Comparison of ENCODE assay signal across 29 cellular contexts in genomic region chr13:32202268-32202667, GRCh38.
"Had no signal": no experiment of that assay in that cellular context is flagged by ENCODE, and none has a peak within 500 bp of the region (broad histone marks: within the 10 kb centered on the region; RNA-seq: fewer than 3 reads in every experiment).

No MANE protein-coding gene starts in this region.

- DNase-seq: activated B cell treated with CpG ODN at 0.5 μM for 24 hours; activated CD4-positive, alpha-beta T cell treated with anti-CD3 and anti-CD28 coated beads for 48 hours; activated CD4-positive, alpha-beta T cell treated with anti-CD3 and anti-CD28 coated beads, Interleukin-2, amount 50 U/mL, for 1 hour; activated CD4-positive, alpha-beta T cell treated with anti-CD3 and anti-CD28 coated beads, Interleukin-2, amount 50 U/mL, for 48 hours; activated CD8-positive, alpha-beta memory T cell treated with anti-CD3 and anti-CD28 coated beads for 24 hours; activated CD8-positive, alpha-beta T cell treated with anti-CD3 and anti-CD28 coated beads for 36 hours; activated effector memory CD4-positive, alpha-beta T cell treated with Interleukin-2 at 50 U/mL for 16 hours; activated gamma-delta T cell treated with Interleukin-2 at 50 U/mL for 16 hours; activated naive CD4-positive, alpha-beta T cell treated with anti-CD3 and anti-CD28 coated beads, Interleukin-2, amount 50 U/mL, for 16 hours; activated naive CD4-positive, alpha-beta T cell treated with Interleukin-2 at 50 U/mL for 16 hours; activated T-cell treated with anti-CD3 and anti-CD28 coated beads, Interleukin-2, amount 50 U/mL, for 4 hours; amniotic stem cell; anterior cingulate cortex; brain microvascular endothelial cell; caudate nucleus; cortex of kidney; dermis blood vessel endothelial cell; effector CD4-positive, alpha-beta T cell; effector memory CD8-positive, alpha-beta T cell; erythroblast; foreskin keratinocyte; gastrocnemius medialis; T-helper 1 cell; T-helper 17 cell; T1000; WERI-Rb-1 had no signal

- ATAC-seq: activated CD4-positive, CD25-positive, alpha-beta regulatory T cell treated with anti-CD3 and anti-CD28 coated beads, Interleukin-2, amount 50 U/mL, for 24 hours; activated CD8-positive, alpha-beta T cell treated with anti-CD3 and anti-CD28 coated beads for 36 hours; activated T-cell treated with anti-CD3 and anti-CD28 coated beads, Interleukin-2, amount 50 U/mL, for 4 hours; activated T-helper 17 cell treated with anti-CD3 and anti-CD28 coated beads, Interleukin-2, amount 50 U/mL, for 72 hours; effector memory CD8-positive, alpha-beta T cell; foreskin keratinocyte; T-helper 17 cell had no signal

- H3K36me3 ChIP-seq: brain microvascular endothelial cell, WERI-Rb-1 had no signal

- H3K4me3 ChIP-seq: esophagus muscularis mucosa, gastrocnemius medialis had no signal

- H3K4me1 ChIP-seq: foreskin keratinocyte had no signal

- H3K27ac ChIP-seq: brain microvascular endothelial cell, esophagus muscularis mucosa, foreskin keratinocyte, WERI-Rb-1 had no signal

- H3K27me3 ChIP-seq: brain microvascular endothelial cell, esophagus muscularis mucosa, foreskin keratinocyte, gastrocnemius medialis had no signal

- H3K9me3 ChIP-seq: esophagus muscularis mucosa, gastrocnemius medialis had no signal
